ENCODE assay signal across 8 cellular contexts in genomic region chr10:28984431-28984830, GRCh38.
DNase-seq lines count a peak whose midpoint lies in the region; ATAC-seq lines count a peak whose summit lies in the region.

No MANE protein-coding gene starts in this region.

- H2AFZ ChIP-seq in Karpas-422 (ENCODE audit: low read length), result no peak overlapping the region

- H3K9ac ChIP-seq in Karpas-422 (ENCODE audit: low read length), result no peak overlapping the region

- no peaks in the 10 kb centered on the region for H3K79me2 ChIP-seq in Karpas-422 (ENCODE audit: low read length)

- peak; percentile 6 to 50 for DNase-seq in SHP77 (lab: John Stamatoyannopoulos, UW)
- no peak for DNase-seq in SHP77 treated with DMSO at 0.1 percent for 48 hours (lab: John Stamatoyannopoulos, UW)
- peak; percentile 38 for DNase-seq in SIG-M5 (lab: John Stamatoyannopoulos, UW)
- peak; percentile 72 for DNase-seq in foreskin melanocyte
- DNase-seq in renal cortical epithelial cell (ENCODE audit: low read depth), result peak; percentile 92
- no peak for DNase-seq in Karpas-422

- H3K27ac ChIP-seq in Karpas-422 (ENCODE audit: low read length), result no peak overlapping the region

- no peak overlapping the region for H3K4me2 ChIP-seq in Karpas-422 (ENCODE audit: low read depth, low read length, poor library complexity, severe bottlenecking)

- no peaks in the 10 kb centered on the region for H4K20me1 ChIP-seq in Karpas-422 (ENCODE audit: insufficient read depth, low read depth, low read length)

- H3K4me3 ChIP-seq in Karpas-422 (ENCODE audit: low read length), result no peak overlapping the region

- H3K36me3 ChIP-seq in Karpas-422 (ENCODE audit: insufficient read depth, low read length), result no peaks in the 10 kb centered on the region

- no peaks in the 10 kb centered on the region for H3K9me2 ChIP-seq in Karpas-422 (replicated peaks; ENCODE audit: insufficient read depth, low read length)

- no peaks in the 10 kb centered on the region for H3K4me1 ChIP-seq in Karpas-422 (ENCODE audit: low read length)

- no peaks in the 10 kb centered on the region for H3K9me3 ChIP-seq in Karpas-422 (ENCODE audit: low read length)

- H3K27me3 ChIP-seq in Karpas-422 (ENCODE audit: low read length), result no peaks in the 10 kb centered on the region

- peak; percentile 73 for ATAC-seq in HG03159 (IDR thresholded peaks at IDR 0.05; ENCODE audit: unreplicated experiment)
- no peak for ATAC-seq in GM19452 (IDR thresholded peaks at IDR 0.05; ENCODE audit: unreplicated experiment)

Comparison
In these comparisons a context has a peak if more than half of its experiments do, and no peak if none do; other contexts are left out.
1. DNase-seq: peak in SHP77 (2 of 2), SIG-M5 (single experiment), foreskin melanocyte (single experiment) and renal cortical epithelial cell (single experiment); none in SHP77 treated with DMSO at 0.1 percent for 48 hours (single experiment) and Karpas-422 (single experiment).